Comparison of ENCODE assay signal across 1 cellular context in the genomic region with DNA sequence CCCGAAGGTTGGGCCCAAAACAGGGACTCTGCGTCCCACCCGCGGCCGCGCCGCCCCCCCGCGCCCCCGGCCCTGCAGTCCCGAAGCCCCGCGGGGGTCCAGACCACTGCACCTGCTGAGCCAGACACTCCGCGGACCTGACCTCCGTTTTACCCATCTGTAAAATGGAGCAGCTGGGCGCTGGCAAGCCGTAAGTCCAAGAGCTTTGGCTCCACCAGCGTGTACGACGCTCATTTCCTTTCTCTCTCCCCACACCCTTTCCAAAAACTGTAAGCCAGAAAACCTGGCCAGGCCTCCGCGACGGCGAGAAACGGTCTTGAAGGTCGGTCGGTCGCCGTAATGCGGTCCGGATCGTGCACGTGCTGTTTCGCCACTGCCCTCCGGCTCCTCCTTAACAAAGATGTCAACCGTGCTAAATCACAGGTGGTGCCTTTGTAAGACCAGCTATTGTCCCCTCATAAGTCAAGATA.
TF ChIP-seq lines count a peak whose summit lies in the region.

No MANE protein-coding gene starts in this region.

TF ChIP-seq in HepG2, 621 proteins besides CTCF, POLR2A, EP300 and RAD21 (continued from another document):
- TF ChIP-seq, protein P1, sequence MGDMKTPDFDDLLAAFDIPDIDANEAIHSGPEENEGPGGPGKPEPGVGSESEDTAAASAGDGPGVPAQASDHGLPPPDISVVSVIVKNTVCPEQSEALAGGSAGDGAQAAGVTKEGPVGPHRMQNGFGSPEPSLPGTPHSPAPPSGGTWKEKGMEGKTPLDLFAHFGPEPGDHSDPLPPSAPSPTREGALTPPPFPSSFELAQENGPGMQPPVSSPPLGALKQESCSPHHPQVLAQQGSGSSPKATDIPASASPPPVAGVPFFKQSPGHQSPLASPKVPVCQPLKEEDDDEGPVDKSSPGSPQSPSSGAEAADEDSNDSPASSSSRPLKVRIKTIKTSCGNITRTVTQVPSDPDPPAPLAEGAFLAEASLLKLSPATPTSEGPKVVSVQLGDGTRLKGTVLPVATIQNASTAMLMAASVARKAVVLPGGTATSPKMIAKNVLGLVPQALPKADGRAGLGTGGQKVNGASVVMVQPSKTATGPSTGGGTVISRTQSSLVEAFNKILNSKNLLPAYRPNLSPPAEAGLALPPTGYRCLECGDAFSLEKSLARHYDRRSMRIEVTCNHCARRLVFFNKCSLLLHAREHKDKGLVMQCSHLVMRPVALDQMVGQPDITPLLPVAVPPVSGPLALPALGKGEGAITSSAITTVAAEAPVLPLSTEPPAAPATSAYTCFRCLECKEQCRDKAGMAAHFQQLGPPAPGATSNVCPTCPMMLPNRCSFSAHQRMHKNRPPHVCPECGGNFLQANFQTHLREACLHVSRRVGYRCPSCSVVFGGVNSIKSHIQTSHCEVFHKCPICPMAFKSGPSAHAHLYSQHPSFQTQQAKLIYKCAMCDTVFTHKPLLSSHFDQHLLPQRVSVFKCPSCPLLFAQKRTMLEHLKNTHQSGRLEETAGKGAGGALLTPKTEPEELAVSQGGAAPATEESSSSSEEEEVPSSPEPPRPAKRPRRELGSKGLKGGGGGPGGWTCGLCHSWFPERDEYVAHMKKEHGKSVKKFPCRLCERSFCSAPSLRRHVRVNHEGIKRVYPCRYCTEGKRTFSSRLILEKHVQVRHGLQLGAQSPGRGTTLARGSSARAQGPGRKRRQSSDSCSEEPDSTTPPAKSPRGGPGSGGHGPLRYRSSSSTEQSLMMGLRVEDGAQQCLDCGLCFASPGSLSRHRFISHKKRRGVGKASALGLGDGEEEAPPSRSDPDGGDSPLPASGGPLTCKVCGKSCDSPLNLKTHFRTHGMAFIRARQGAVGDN (CRISPR knock-in tag; IDR thresholded peaks at IDR 0.05): peak; percentile 22; the same call in 1 of the 2 replicates
- TF ChIP-seq ZNF496 (CRISPR knock-in tag; IDR thresholded peaks at IDR 0.05; ENCODE audit: insufficient replicate concordance): no peak
